In the genomic region with DNA sequence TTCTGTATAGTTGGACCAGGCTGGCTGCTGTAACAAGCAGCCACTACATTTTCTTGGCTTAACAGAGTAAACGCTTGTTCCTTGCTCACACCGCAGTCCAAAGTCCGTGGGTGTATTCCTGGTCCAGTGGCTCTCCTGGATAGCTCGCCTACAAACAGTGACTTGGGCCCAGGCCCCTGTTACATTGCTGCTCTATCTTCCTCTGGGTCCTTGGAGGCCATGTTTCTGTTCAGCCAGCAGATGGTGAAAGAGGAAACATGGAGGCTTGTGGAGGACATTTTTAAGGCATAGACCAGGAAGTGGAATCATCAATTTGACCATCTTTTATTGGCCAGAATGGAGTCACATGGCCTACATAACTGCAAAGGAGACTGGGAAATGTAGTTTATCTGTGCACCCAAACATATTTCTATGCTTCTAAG, we compare ENCODE assay signal across 8 cellular contexts. TPM values are rescaled to one million over a fixed set of nuclear protein-coding genes. Genes with fewer than 3 reads are reported as not detected.
DNase-seq lines count a peak whose midpoint lies in the region; ATAC-seq and TF ChIP-seq lines count a peak whose summit lies in the region.

No MANE protein-coding gene starts in this region.

- H3K9me2 ChIP-seq in GM23338 (ENCODE audit: insufficient read depth): no peaks in the 10 kb centered on the region

- no peak overlapping the region for H3K4me3 Mint-ChIP-seq in GM23338
- no peak overlapping the region for H3K4me3 Mint-ChIP-seq in CD14-positive monocyte

- H3K36me3 Mint-ChIP-seq in GM23338 (ENCODE audit: low read depth) (peaks cover 8% of the 10 kb centered on the region; the same call in 2 of the 3 replicates), CD14-positive monocyte (no peaks in the 10 kb centered on the region)

- no peaks in the 10 kb centered on the region for H3K36me3 ChIP-seq in GM23338 (ENCODE audit: insufficient read depth)
- peaks cover 0 to 5% (median 0%) of the 10 kb centered on the region in 4 donors for H3K36me3 ChIP-seq in transverse colon

- H2AFZ ChIP-seq in GM23338: 0 out of 2 replicates have a peak overlapping the region, but pooled peaks have one; percentile 23

- H3K4me1 ChIP-seq in GM23338 (ENCODE audit: insufficient read depth) (no peaks in the 10 kb centered on the region), transverse colon (no peaks in the 10 kb centered on the region)

- ATAC-seq in GM23338 (peak; percentile 68), HG02588 (IDR thresholded peaks at IDR 0.05; ENCODE audit: unreplicated experiment) (no peak)

- no peaks in the 10 kb centered on the region for H3K9me3 ChIP-seq in transverse colon

- 83% methylated on average over 4 of the region's 4 CpGs; no CpG with 5 or more reads in 1 of the 2 donors for WGBS in transverse colon (ENCODE audit: low coverage in 1 of 2), 2 donors

- H3K79me2 ChIP-seq in GM23338 (replicated peaks; ENCODE audit: insufficient read depth): no peaks in the 10 kb centered on the region

- H3K27me3 Mint-ChIP-seq in GM23338 (ENCODE audit: insufficient read depth, low read depth, poor library complexity): peaks cover 17% of the 10 kb centered on the region
- peaks cover 4 to 7% (median 4%) of the 10 kb centered on the region in 3 donors for H3K27me3 Mint-ChIP-seq in CD14-positive monocyte (ENCODE audit: low read depth in 3 of 3)

- no peaks in the 10 kb centered on the region for H3K27me3 ChIP-seq in GM23338 (ENCODE audit: insufficient read depth)
- H3K27me3 ChIP-seq in transverse colon: no peaks in the 10 kb centered on the region

- DNase-seq in AG08395 (ENCODE audit: low spot score): peak; percentile 47
- DNase-seq in GM23338 (ENCODE audit: low spot score): peak; percentile 69
- DNase-seq in RPMI8226: peak; percentile 38
- peak; percentile 36 for DNase-seq in fibroblast of villous mesenchyme (ENCODE audit: low read depth)
- no peak for DNase-seq in CD14-positive monocyte (ENCODE audit: low spot score)
- DNase-seq in stimulated activated CD4-positive, alpha-beta T cell treated with anti-CD3 and anti-CD28 coated beads, Interleukin-4, amount 100 ng/mL, for 4 hours: no peak
- no peak for DNase-seq in transverse colon

- TF ChIP-seq POLR2A in transverse colon (IDR thresholded peaks at IDR 0.05): no peak

- no peaks in the 10 kb centered on the region for H3F3A ChIP-seq in GM23338 (replicated peaks; ENCODE audit: low read depth)

- no peak overlapping the region for H3K4me3 ChIP-seq in GM23338
- no peak overlapping the region for H3K4me3 ChIP-seq in fibroblast of villous mesenchyme (ENCODE audit: low read depth, low read length)
- no peak overlapping the region for H3K4me3 ChIP-seq in transverse colon

- intact Hi-C loops in CD14-positive monocyte (cut with micrococcal nuclease) (no loop called here), transverse colon (cut with DNase I; ENCODE audit: low total_unique reads) (no loop called here)

- H3K4me1 Mint-ChIP-seq in GM23338 (no peaks in the 10 kb centered on the region), CD14-positive monocyte (peaks cover 6% of the 10 kb centered on the region)

- H3K27ac ChIP-seq in GM23338 (ENCODE audit: low read depth) (no peak overlapping the region), transverse colon (no peak overlapping the region)

- in situ Hi-C loops in transverse colon (cut with MboI; ENCODE audit: low pct_ligation_motif_present in 1 of 4, low pct_unique_long_range_greater_than_20kb in 1 of 4, low sequenced_read_pairs in 3 of 4): no loop called here

- no peak overlapping the region for H3K4me2 ChIP-seq in GM23338

- H4K20me1 ChIP-seq in GM23338 (replicated peaks; ENCODE audit: insufficient read depth): no peaks in the 10 kb centered on the region

- H3K9me3 Mint-ChIP-seq in GM23338: peaks cover 8% of the 10 kb centered on the region; the same call in 2 of the 3 replicates
- H3K9me3 Mint-ChIP-seq in CD14-positive monocyte: peaks cover 8 to 24% (median 15%) of the 10 kb centered on the region in 7 donors

- no peak for TF ChIP-seq CTCF in GM23338 (conservative IDR thresholded peaks at IDR 0.05; ENCODE audit: low read depth in 2 of 2)
- TF ChIP-seq CTCF in fibroblast of villous mesenchyme (IDR thresholded peaks at IDR 0.05; ENCODE audit: insufficient read depth, low read depth, low read length): no peak
- no peak for TF ChIP-seq CTCF in CD14-positive monocyte (IDR thresholded peaks at IDR 0.05)
- TF ChIP-seq CTCF in transverse colon (IDR thresholded peaks at IDR 0.05): no peak

- no peak for TF ChIP-seq EP300 in transverse colon (IDR thresholded peaks at IDR 0.05; ENCODE audit: low read depth)

- no peak overlapping the region for H3K27ac Mint-ChIP-seq in GM23338
- H3K27ac Mint-ChIP-seq in CD14-positive monocyte: no peak overlapping the region

TF ChIP-seq in GM23338, 12 proteins besides CTCF, POLR2A, EP300 and RAD21:
- no peak for TF ChIP-seq JUNB (IDR thresholded peaks at IDR 0.05; ENCODE audit: unreplicated experiment)
- no peak for TF ChIP-seq POLR2AphosphoS5 (IDR thresholded peaks at IDR 0.05; ENCODE audit: low read depth)
- TF ChIP-seq EZH2phosphoT487 (IDR thresholded peaks at IDR 0.05; ENCODE audit: unreplicated experiment): no peak
- TF ChIP-seq, protein P1, sequence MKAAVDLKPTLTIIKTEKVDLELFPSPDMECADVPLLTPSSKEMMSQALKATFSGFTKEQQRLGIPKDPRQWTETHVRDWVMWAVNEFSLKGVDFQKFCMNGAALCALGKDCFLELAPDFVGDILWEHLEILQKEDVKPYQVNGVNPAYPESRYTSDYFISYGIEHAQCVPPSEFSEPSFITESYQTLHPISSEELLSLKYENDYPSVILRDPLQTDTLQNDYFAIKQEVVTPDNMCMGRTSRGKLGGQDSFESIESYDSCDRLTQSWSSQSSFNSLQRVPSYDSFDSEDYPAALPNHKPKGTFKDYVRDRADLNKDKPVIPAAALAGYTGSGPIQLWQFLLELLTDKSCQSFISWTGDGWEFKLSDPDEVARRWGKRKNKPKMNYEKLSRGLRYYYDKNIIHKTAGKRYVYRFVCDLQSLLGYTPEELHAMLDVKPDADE (IDR thresholded peaks at IDR 0.05): 0 out of 2 replicates have a peak, but pooled peaks have one; percentile 37
- no peak for TF ChIP-seq STAT1 (IDR thresholded peaks at IDR 0.05; ENCODE audit: unreplicated experiment)
- peak; percentile 56 for TF ChIP-seq CREB1 (CRISPR knock-in tag; IDR thresholded peaks at IDR 0.05; ENCODE audit: low read depth)

RNA-seq across cellular contexts. Expression of a gene that starts 55.1 kb away (rescaled TPM):
- 2.1 and 2.3 TPM in 2 replicates for total RNA-seq in GM23338 (2014; rRNA removed; shearing (Covaris generic))
- polyA plus RNA-seq in GM23338 (2016; fragmentation: Nextera tagmentation; extraction: Ambion mirVana) (2.1 and 2.9 TPM in 2 replicates), CD14-positive monocyte (not detected)
- total RNA-seq in fibroblast of villous mesenchyme (not detected in 2 replicates), transverse colon (1,000 to 10,000 TPM in 1 of 4 donors, 100 to 1,000 TPM in 3; 138 to 3,342 (median 155) TPM)

Comparison
In these comparisons a context has a peak if more than half of its experiments do, and no peak if none do; other contexts are left out.
1. DNase-seq: peak in AG08395 (single experiment), GM23338 (single experiment), RPMI8226 (single experiment) and fibroblast of villous mesenchyme (single experiment); none in CD14-positive monocyte (single experiment), stimulated activated CD4-positive, alpha-beta T cell treated with anti-CD3 and anti-CD28 coated beads, Interleukin-4, amount 100 ng/mL, for 4 hours (0 of 2) and transverse colon (single experiment).
2. RNA of a gene that starts 55.1 kb away (total RNA-seq): 138 to 3,342 TPM in transverse colon; 2.1 to 2.3 TPM in GM23338 and not detected in fibroblast of villous mesenchyme; every median in the first group is over 10 times any median in the second.